In the genomic region with DNA sequence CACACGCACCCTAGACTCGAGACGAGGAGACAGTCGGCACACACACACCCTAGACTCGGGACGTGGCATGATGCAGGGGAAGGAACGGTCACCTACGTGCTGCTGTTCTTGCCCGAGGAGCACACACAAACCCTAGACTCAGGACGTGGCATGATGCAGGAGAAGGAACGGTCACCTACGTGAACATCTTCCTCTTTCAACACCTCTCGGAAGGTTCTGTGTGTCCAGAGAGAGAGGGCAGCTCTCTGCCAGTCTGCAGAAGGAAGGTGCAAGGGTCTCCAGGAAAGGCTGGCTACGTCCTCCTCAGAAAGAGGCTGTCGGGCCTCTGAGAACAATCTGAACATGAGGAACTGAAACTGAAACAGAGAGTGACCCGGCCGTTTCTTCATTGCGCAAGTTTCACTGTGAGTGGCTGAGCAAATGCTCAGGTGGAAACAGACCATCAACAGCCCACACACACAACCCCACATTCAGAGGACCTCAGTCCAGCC, we compare ENCODE assay signal across 8 cellular contexts. TPM values are rescaled to one million over a fixed set of nuclear protein-coding genes. Genes with fewer than 3 reads are reported as not detected.
DNase-seq lines count a peak whose midpoint lies in the region; ATAC-seq lines count a peak whose summit lies in the region.

No MANE protein-coding gene starts in this region.

- peak; percentile 91 for DNase-seq in RPMI8226
- peak; percentile 48 for DNase-seq in stimulated activated CD4-positive, alpha-beta T cell treated with anti-CD3 and anti-CD28 coated beads, Interleukin-1b, Interleukin-23, amount 100 ng/mL, for 48 hours
- no peak for DNase-seq in SW 1271 (lab: John Stamatoyannopoulos, UW)
- DNase-seq in DMS153 treated with DMSO at 0.1 percent for 48 hours (lab: John Stamatoyannopoulos, UW; ENCODE audit: unreplicated experiment) = no peak
- DNase-seq in NCI-H2081 (lab: John Stamatoyannopoulos, UW) = no peak

- no peaks in the 10 kb centered on the region for H3K9me3 ChIP-seq in esophagus (ENCODE audit: control insufficient read depth in 2 of 2, insufficient read depth in 1 of 2, low read depth in 1 of 2, low read length in 1 of 2)

- WGBS in esophagus, 2 donors = 73 to 77% methylated on average over 18 of the region's 18 CpGs

- H3K36me3 ChIP-seq in esophagus (ENCODE audit: control insufficient read depth in 2 of 2, insufficient read depth in 2 of 2, low read length in 1 of 2) = peaks cover 0 to 10% of the 10 kb centered on the region in 2 donors

- ATAC-seq in GM18861 (IDR thresholded peaks at IDR 0.05; ENCODE audit: unreplicated experiment) = peak; percentile 74
- ATAC-seq in HG02840 (IDR thresholded peaks at IDR 0.05; ENCODE audit: low FRiP score, unreplicated experiment) = peak; percentile 81

- no peaks in the 10 kb centered on the region for H3K27me3 ChIP-seq in esophagus (ENCODE audit: control insufficient read depth in 1 of 2, insufficient read depth in 2 of 2, low read length in 2 of 2)

- peak overlapping the region; percentile 0 to 3 for H3K27ac ChIP-seq in esophagus (ENCODE audit: low read depth in 2 of 2, low read length in 1 of 2)

- H3K4me1 ChIP-seq in esophagus (ENCODE audit: control insufficient read depth in 2 of 2, insufficient read depth in 2 of 2, low read length in 1 of 2) = no peaks in the 10 kb centered on the region

- H3K4me3 ChIP-seq in esophagus (ENCODE audit: low read depth in 1 of 2, low read length in 2 of 2) = no peak overlapping the region

RNA-seq across cellular contexts. Expression of a gene that starts 43.4 kb away (rescaled TPM):
- polyA plus RNA-seq in esophagus = 10 to 100 TPM; 23.2 to 42.3 TPM

RNA-seq across cellular contexts. Expression of a gene that starts 44.1 kb away (rescaled TPM):
- 10 to 100 TPM; 26.4 to 37.5 TPM for polyA plus RNA-seq in esophagus

RNA-seq across cellular contexts. Expression of a gene that starts 51.7 kb away (rescaled TPM):
- polyA plus RNA-seq in esophagus = 10 to 100 TPM in 1 of 2 donors, 1 to 10 TPM in 1; 9.9 to 18.6 TPM

Comparison
In these comparisons a context has a peak if more than half of its experiments do, and no peak if none do; other contexts are left out.
1. DNase-seq: peak in RPMI8226 (single experiment) and stimulated activated CD4-positive, alpha-beta T cell treated with anti-CD3 and anti-CD28 coated beads, Interleukin-1b, Interleukin-23, amount 100 ng/mL, for 48 hours (single experiment); none in SW 1271 (0 of 2), DMS153 treated with DMSO at 0.1 percent for 48 hours (single experiment) and NCI-H2081 (0 of 2).